In genomic region chr5:173243808-173244305, GRCh38 we compare ENCODE assay signal across 16 cellular contexts. TPM values are rescaled to one million over a fixed set of nuclear protein-coding genes. Genes with fewer than 3 reads are reported as not detected.
DNase-seq lines count a peak whose midpoint lies in the region; ATAC-seq and TF ChIP-seq lines count a peak whose summit lies in the region.
"Had no signal": no experiment of that assay in that cellular context is flagged by ENCODE, and none has a peak within 500 bp of the region (broad histone marks: within the 10 kb centered on the region; RNA-seq: fewer than 3 reads in every experiment).

No MANE protein-coding gene starts in this region.

- no peaks in the 10 kb centered on the region for H3K79me2 ChIP-seq in ACC112 (ENCODE audit: control insufficient read depth, insufficient read depth, low read length, unreplicated experiment)
- H3K79me2 ChIP-seq: parathyroid adenoma had no signal

- intact Hi-C loops in naive thymus-derived CD4-positive, alpha-beta T cell (cut with micrococcal nuclease) = no loop called here

- CTCF ChIA-PET in naive thymus-derived CD4-positive, alpha-beta T cell (lab: Charles Lee) = no interaction called here
- CTCF ChIA-PET in RWPE1 (lab: Yijun Ruan, JAX) = no interaction called here

- no peaks in the 10 kb centered on the region for H3K9me3 ChIP-seq in naive thymus-derived CD4-positive, alpha-beta T cell (ENCODE audit: control insufficient read depth in 2 of 3, low read length in 3 of 3)
- H3K9me3 ChIP-seq: ascending aorta, tibial artery had no signal

- H3K27me3 ChIP-seq in ACC112 (ENCODE audit: insufficient read depth, low read length) = peaks cover 99% of the 10 kb centered on the region
- peaks cover 4 to 21% of the 10 kb centered on the region in 2 donors for H3K27me3 ChIP-seq in naive thymus-derived CD4-positive, alpha-beta T cell (ENCODE audit: control insufficient read depth in 2 of 2, insufficient read depth in 2 of 2, low read length in 2 of 2)

- H3K36me3 Mint-ChIP-seq in chondrocyte (ENCODE audit: low read depth) = no peaks in the 10 kb centered on the region
- H3K36me3 Mint-ChIP-seq in naive thymus-derived CD4-positive, alpha-beta T cell = peaks cover 0 to 6% (median 1%) of the 10 kb centered on the region in 5 donors

- no peak overlapping the region for H2AFZ ChIP-seq in ACC112 (ENCODE audit: low read length, unreplicated experiment)
- H2AFZ ChIP-seq: parathyroid adenoma, PC-9 had no signal

- no peak overlapping the region for H3K27ac ChIP-seq in ACC112 (ENCODE audit: low read depth, low read length)
- H3K27ac ChIP-seq in naive thymus-derived CD4-positive, alpha-beta T cell (ENCODE audit: low read depth, low read length) = no peak overlapping the region
- H3K27ac ChIP-seq in RWPE1 = no peak overlapping the region
- H3K27ac ChIP-seq: ascending aorta, parathyroid adenoma, PC-9, tibial artery had no signal

- peaks cover 50% of the 10 kb centered on the region for H3K27me3 Mint-ChIP-seq in chondrocyte (ENCODE audit: low read depth)
- peaks cover 88 to 96% (median 92%) of the 10 kb centered on the region in 5 donors for H3K27me3 Mint-ChIP-seq in naive thymus-derived CD4-positive, alpha-beta T cell

- POLR2A ChIA-PET in naive thymus-derived CD4-positive, alpha-beta T cell (lab: Charles Lee) = no interaction called here
- POLR2A ChIA-PET in RWPE1 (lab: Yijun Ruan, JAX; ENCODE audit: low non-redundant PET) = interaction anchor here (0.6 kb wide), 1 partner anchor 285 kb away, joined by 4 read pairs; the partner anchor contains the start of gene RPL26L1

- ATAC-seq in naive thymus-derived CD4-positive, alpha-beta T cell = no peak
- ATAC-seq: activated CD4-positive, CD25-positive, alpha-beta regulatory T cell treated with anti-CD3 and anti-CD28 coated beads, Interleukin-2, amount 50 U/mL, for 24 hours had no signal

- DNase-seq in GM13976 (ENCODE audit: low spot score) (peak; percentile 30), chondrocyte (ENCODE audit: low spot score) (no peak), NCI-H2081 (lab: John Stamatoyannopoulos, UW) (no peak), NCI-H2171 treated with DMSO at 0.1 percent for 48 hours (lab: John Stamatoyannopoulos, UW) (no peak), RWPE1 (ENCODE audit: low spot score) (no peak)
- no peak for DNase-seq in naive thymus-derived CD4-positive, alpha-beta T cell
- no peak for DNase-seq in activated effector memory CD4-positive, alpha-beta T cell treated with Interleukin-2 at 50 U/mL for 16 hours
- DNase-seq: Calu3, erythroblast, NCI-H1694 treated with DMSO at 0.1 percent for 48 hours, PC-9, tibial artery had no signal

- peak overlapping the region; percentile 34; the same call in 1 of the 2 replicates for H3K4me3 ChIP-seq in ACC112 (ENCODE audit: low read depth, low read length)
- H3K4me3 ChIP-seq in naive thymus-derived CD4-positive, alpha-beta T cell (ENCODE audit: low read length) = no peak overlapping the region
- H3K4me3 ChIP-seq: PC-9 had no signal

- in situ Hi-C loops in GM13976 (cut with MboI; ENCODE audit: low sequenced_read_pairs, unreplicated experiment) = no loop called here

- no peaks in the 10 kb centered on the region for H3K9me3 Mint-ChIP-seq in chondrocyte (ENCODE audit: low read depth)
- H3K9me3 Mint-ChIP-seq in naive thymus-derived CD4-positive, alpha-beta T cell = peaks cover 0 to 4% (median 0%) of the 10 kb centered on the region in 11 donors

- H3K4me1 ChIP-seq in ACC112 (ENCODE audit: control insufficient read depth, insufficient read depth, low read length, unreplicated experiment) = no peaks in the 10 kb centered on the region
- peaks cover 0 to 12% of the 10 kb centered on the region in 2 donors for H3K4me1 ChIP-seq in naive thymus-derived CD4-positive, alpha-beta T cell (ENCODE audit: control insufficient read depth in 2 of 2, insufficient read depth in 2 of 2, low read length in 2 of 2)
- H3K4me1 ChIP-seq: ascending aorta, parathyroid adenoma had no signal

- H3K4me1 Mint-ChIP-seq in chondrocyte (ENCODE audit: low read depth) = peaks cover 16% of the 10 kb centered on the region
- H3K4me1 Mint-ChIP-seq in naive thymus-derived CD4-positive, alpha-beta T cell = peaks cover 8 to 31% (median 20%) of the 10 kb centered on the region in 7 donors

- H3K4me3 Mint-ChIP-seq in chondrocyte (ENCODE audit: unreplicated experiment) = peak overlapping the region; percentile 59
- H3K4me3 Mint-ChIP-seq in naive thymus-derived CD4-positive, alpha-beta T cell = peak overlapping the region in 8 of 10 donors; percentile 13 to 71 (median 43)

- H3K27ac Mint-ChIP-seq in chondrocyte (ENCODE audit: unreplicated experiment) = no peak overlapping the region
- peak overlapping the region in 1 of 9 donors; percentile 60 for H3K27ac Mint-ChIP-seq in naive thymus-derived CD4-positive, alpha-beta T cell

- H3K36me3 ChIP-seq in ACC112 (ENCODE audit: insufficient read depth, low read length) = no peaks in the 10 kb centered on the region
- H3K36me3 ChIP-seq in naive thymus-derived CD4-positive, alpha-beta T cell (ENCODE audit: control insufficient read depth in 2 of 3, insufficient read depth in 3 of 3, low read length in 3 of 3) = no peaks in the 10 kb centered on the region
- H3K36me3 ChIP-seq: ascending aorta, tibial artery had no signal

- no peak for TF ChIP-seq CTCF in GM13976 (IDR thresholded peaks at IDR 0.05; ENCODE audit: borderline replicate concordance, control extremely low read depth, extremely low read depth, insufficient read depth, missing control alignments)
- no peak for TF ChIP-seq CTCF in chondrocyte (IDR thresholded peaks at IDR 0.05)
- TF ChIP-seq CTCF in RWPE1 (conservative IDR thresholded peaks at IDR 0.05; ENCODE audit: low read depth) = no peak

RNA-seq across cellular contexts. Expression of gene NKX2-5, which starts 8.9 kb away (rescaled TPM):
- total RNA-seq in chondrocyte = 14.8 to 23.7 TPM (median 15.4 TPM) in 3 replicates
- not detected for total RNA-seq in naive thymus-derived CD4-positive, alpha-beta T cell
- polyA plus RNA-seq in naive thymus-derived CD4-positive, alpha-beta T cell = not detected
- total RNA-seq: ascending aorta, Calu3 had no signal

Comparison
In these comparisons a context has a peak if more than half of its experiments do, and no peak if none do; other contexts are left out.
1. RNA of gene NKX2-5, which starts 8.9 kb away (total RNA-seq): 14.8 to 23.7 TPM in chondrocyte; not detected in naive thymus-derived CD4-positive, alpha-beta T cell; every median in the first group is over 10 times any median in the second.